7 cellular contexts compared by ENCODE assay signal in the genomic region with DNA sequence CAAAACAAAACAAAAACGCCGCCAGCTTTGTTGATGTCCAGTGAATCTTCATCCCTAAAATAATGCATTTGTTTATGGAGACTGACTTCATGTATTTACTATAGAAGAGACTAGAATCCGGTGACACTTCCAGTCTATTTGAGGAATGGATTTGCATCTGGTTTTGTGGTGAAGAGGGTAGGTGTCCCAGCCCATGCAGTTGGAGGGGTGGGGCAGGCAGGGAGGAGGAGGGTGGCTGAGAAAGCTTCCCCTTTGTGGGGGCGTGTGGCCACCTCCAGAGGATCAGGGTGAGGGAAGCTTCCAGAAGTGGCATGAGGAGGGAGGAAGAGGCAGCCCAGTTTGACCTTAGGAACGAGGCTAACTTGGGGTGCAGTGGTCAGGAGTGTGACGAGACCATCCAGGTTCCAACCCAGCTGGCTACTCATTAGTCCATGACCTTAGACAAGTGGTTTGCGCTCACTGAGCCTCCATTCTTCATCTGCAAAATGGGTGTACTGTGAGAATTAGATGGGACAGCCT.
DNase-seq lines count a peak whose midpoint lies in the region; ATAC-seq, FAIRE-seq and TF ChIP-seq lines count a peak whose summit lies in the region.

No MANE protein-coding gene starts in this region.

- peak overlapping the region; percentile 37 for H3K27ac Mint-ChIP-seq in activated T-helper 1 cell treated with anti-CD3 and anti-CD28 coated beads, Interleukin-12 subunit alpha, Interleukin-12 subunit beta, Interleukin-2, Interleukin-4 antibody, amounts not matched to agents 30 ng/mL and 10 ng/mL and 1 ng/mL, durations not matched to agents 14 hours and 24 hours and 36 hours
- peak overlapping the region; percentile 77 for H3K27ac Mint-ChIP-seq in osteocyte (ENCODE audit: unreplicated experiment)

- H3K9me3 Mint-ChIP-seq in activated T-helper 1 cell treated with anti-CD3 and anti-CD28 coated beads, Interleukin-12 subunit alpha, Interleukin-12 subunit beta, Interleukin-2, Interleukin-4 antibody, amounts not matched to agents 30 ng/mL and 10 ng/mL and 1 ng/mL, durations not matched to agents 14 hours and 24 hours and 36 hours: no peaks in the 10 kb centered on the region
- H3K9me3 Mint-ChIP-seq in osteocyte (ENCODE audit: unreplicated experiment): peaks cover 6% of the 10 kb centered on the region

- peaks cover 14% of the 10 kb centered on the region for H3K4me1 Mint-ChIP-seq in activated T-helper 1 cell treated with anti-CD3 and anti-CD28 coated beads, Interleukin-12 subunit alpha, Interleukin-12 subunit beta, Interleukin-2, Interleukin-4 antibody, amounts not matched to agents 30 ng/mL and 10 ng/mL and 1 ng/mL, durations not matched to agents 14 hours and 24 hours and 36 hours (ENCODE audit: low read depth)
- H3K4me1 Mint-ChIP-seq in osteocyte (ENCODE audit: unreplicated experiment): peaks cover 62% of the 10 kb centered on the region

- no peak overlapping the region for H3K27ac ChIP-seq in A673 (ENCODE audit: low read depth, low read length, poor library complexity, severe bottlenecking)
- no peak overlapping the region for H3K27ac ChIP-seq in uterus

- POLR2A ChIA-PET in A673 (lab: Charles Lee; ENCODE audit: low non-redundant PET): no interaction called here

- TF ChIP-seq CTCF in osteocyte (IDR thresholded peaks at IDR 0.05) (no peak), A673 (conservative IDR thresholded peaks at IDR 0.05; ENCODE audit: low read depth, low read length) (no peak), uterus (IDR thresholded peaks at IDR 0.05) (no peak)

- peaks cover 8% of the 10 kb centered on the region for H3K36me3 Mint-ChIP-seq in activated T-helper 1 cell treated with anti-CD3 and anti-CD28 coated beads, Interleukin-12 subunit alpha, Interleukin-12 subunit beta, Interleukin-2, Interleukin-4 antibody, amounts not matched to agents 30 ng/mL and 10 ng/mL and 1 ng/mL, durations not matched to agents 14 hours and 24 hours and 36 hours (ENCODE audit: low read depth)
- no peaks in the 10 kb centered on the region for H3K36me3 Mint-ChIP-seq in osteocyte (ENCODE audit: unreplicated experiment)

- DNase-seq in GM19239 (ENCODE audit: insufficient read length, low spot score) (no peak), osteocyte (ENCODE audit: extremely low spot score, unreplicated experiment) (no peak), A673 (ENCODE audit: low spot score) (no peak), NCI-H128 (lab: John Stamatoyannopoulos, UW; ENCODE audit: unreplicated experiment) (no peak), uterus (no peak)
- no peak for DNase-seq in activated T-helper 1 cell treated with anti-CD3 and anti-CD28 coated beads, Interleukin-12 subunit alpha, Interleukin-12 subunit beta, Interleukin-2, Interleukin-4 antibody, amounts not matched to agents 30 ng/mL and 10 ng/mL and 1 ng/mL, durations not matched to agents 14 hours and 24 hours and 36 hours (ENCODE audit: low spot score)

- TF ChIP-seq POLR2A in uterus (IDR thresholded peaks at IDR 0.05): no peak

- H3K36me3 ChIP-seq in A673 (ENCODE audit: insufficient read depth, low read length, poor library complexity, severe bottlenecking) (no peaks in the 10 kb centered on the region), uterus (no peaks in the 10 kb centered on the region)

- no peaks in the 10 kb centered on the region for H3K27me3 Mint-ChIP-seq in activated T-helper 1 cell treated with anti-CD3 and anti-CD28 coated beads, Interleukin-12 subunit alpha, Interleukin-12 subunit beta, Interleukin-2, Interleukin-4 antibody, amounts not matched to agents 30 ng/mL and 10 ng/mL and 1 ng/mL, durations not matched to agents 14 hours and 24 hours and 36 hours (ENCODE audit: insufficient read depth)
- no peaks in the 10 kb centered on the region for H3K27me3 Mint-ChIP-seq in osteocyte (ENCODE audit: unreplicated experiment)

- CTCF ChIA-PET in A673 (lab: Charles Lee): no interaction called here

- intact Hi-C loops in activated T-helper 1 cell treated with anti-CD3 and anti-CD28 coated beads, Interleukin-12 subunit alpha, Interleukin-12 subunit beta, Interleukin-2, Interleukin-4 antibody, amounts not matched to agents 30 ng/mL and 10 ng/mL and 1 ng/mL, durations not matched to agents 14 hours and 24 hours and 36 hours (cut with micrococcal nuclease): no loop called here
- intact Hi-C loops in A673 (cut with micrococcal nuclease; ENCODE audit: unreplicated experiment) (no loop called here), uterus (cut with DNase I; ENCODE audit: low total_unique reads) (no loop called here)

- H3K4me3 ChIP-seq in A673 (ENCODE audit: low read depth, low read length, poor library complexity, severe bottlenecking) (no peak overlapping the region), uterus (no peak overlapping the region)

- BruUV-seq in A673 (replicated peaks; lab: Mats Ljungman, UMichigan): no TSS peak

- ATAC-seq in HG03025 (IDR thresholded peaks at IDR 0.05; ENCODE audit: low FRiP score, unreplicated experiment): peak; percentile 82

- no peaks in the 10 kb centered on the region for H3K27me3 ChIP-seq in A673 (replicated peaks; ENCODE audit: insufficient read depth, low read depth, low read length, poor library complexity)
- no peaks in the 10 kb centered on the region for H3K27me3 ChIP-seq in uterus

- H3K9me3 ChIP-seq in A673 (ENCODE audit: low read depth, low read length, poor library complexity, severe bottlenecking) (no peaks in the 10 kb centered on the region), uterus (no peaks in the 10 kb centered on the region)

- no peak overlapping the region for H3K4me3 Mint-ChIP-seq in activated T-helper 1 cell treated with anti-CD3 and anti-CD28 coated beads, Interleukin-12 subunit alpha, Interleukin-12 subunit beta, Interleukin-2, Interleukin-4 antibody, amounts not matched to agents 30 ng/mL and 10 ng/mL and 1 ng/mL, durations not matched to agents 14 hours and 24 hours and 36 hours
- H3K4me3 Mint-ChIP-seq in osteocyte (ENCODE audit: unreplicated experiment): no peak overlapping the region

- no peaks in the 10 kb centered on the region for H3K4me1 ChIP-seq in A673 (ENCODE audit: insufficient read depth, low read length, poor library complexity, severe bottlenecking)
- peaks cover 0 to 6% of the 10 kb centered on the region in 2 donors for H3K4me1 ChIP-seq in uterus

- FAIRE-seq in GM19239 (lab: Jason Lieb, UNC): peak; percentile 37
